In the genomic region with DNA sequence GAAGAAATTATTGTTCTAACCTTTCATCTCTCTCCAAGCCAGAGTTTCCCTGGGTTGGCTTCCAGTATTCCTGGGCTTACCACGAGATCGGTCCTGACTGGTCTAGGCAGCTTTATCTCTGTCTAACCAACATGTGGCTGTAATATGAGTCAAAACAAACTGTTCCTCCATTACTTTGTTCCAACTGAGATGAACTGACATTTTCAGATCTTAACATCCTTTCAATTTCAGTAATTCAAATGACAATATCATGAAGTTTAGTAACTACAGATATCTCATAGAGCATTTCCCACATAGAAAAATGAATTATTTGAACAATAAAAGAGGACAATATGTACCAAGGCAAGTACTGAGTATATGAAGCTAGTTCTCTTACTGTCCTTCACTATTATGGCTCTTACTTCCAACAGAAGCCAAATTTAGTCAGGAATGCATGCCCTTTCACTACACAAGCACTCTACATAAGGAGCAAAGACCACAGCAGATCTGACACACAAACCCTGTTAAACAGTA, we compare ENCODE assay signal across 10 cellular contexts. TPM values are rescaled to one million over a fixed set of nuclear protein-coding genes. Genes with fewer than 3 reads are reported as not detected.
DNase-seq lines count a peak whose midpoint lies in the region; ATAC-seq and TF ChIP-seq lines count a peak whose summit lies in the region.
"Had no signal": no experiment of that assay in that cellular context is flagged by ENCODE, and none has a peak within 500 bp of the region (broad histone marks: within the 10 kb centered on the region; RNA-seq: fewer than 3 reads in every experiment).

No MANE protein-coding gene starts in this region.

- intact Hi-C loops in mammary epithelial cell (cut with micrococcal nuclease) = no loop called here

- DNase-seq in COLO668 (lab: John Stamatoyannopoulos, UW; ENCODE audit: unreplicated experiment) = peak; percentile 16
- peak; percentile 23 for DNase-seq in NCI-H146 (lab: John Stamatoyannopoulos, UW)
- peak; percentile 75 for DNase-seq in mammary epithelial cell
- DNase-seq in naive thymus-derived CD8-positive, alpha-beta T cell = no peak
- no peak for DNase-seq in NAMALWA (ENCODE audit: low spot score)
- no peak for DNase-seq in GM10248 (ENCODE audit: extremely low spot score)
- DNase-seq in Peyer's patch = no peak
- DNase-seq: Kasumi-1, natural killer cell had no signal

- peak overlapping the region; percentile 64 for H3K4me2 ChIP-seq in mammary epithelial cell (ENCODE audit: insufficient read depth, low read depth, low read length)

- H3K79me2 ChIP-seq in mammary epithelial cell (ENCODE audit: insufficient read depth, low read length) = peaks cover 18% of the 10 kb centered on the region

- H3K4me1 ChIP-seq in mammary epithelial cell (ENCODE audit: insufficient read depth, low read length) (peaks cover 14% of the 10 kb centered on the region), Peyer's patch (no peaks in the 10 kb centered on the region)

- 12% methylated on average over 2 of the region's 2 CpGs for WGBS in mammary epithelial cell (ENCODE audit: low coverage, missing lambda C conversion rate)

- H3K4me3 ChIP-seq in mammary epithelial cell (replicated peaks in 1 of 3; ENCODE audit: insufficient read depth in 1 of 3, low read depth in 2 of 3, low read length in 3 of 3) (no peak overlapping the region), Peyer's patch (no peak overlapping the region)

- POLR2A ChIA-PET in naive thymus-derived CD8-positive, alpha-beta T cell (lab: Charles Lee) = no interaction called here
- POLR2A ChIA-PET in GM10248 (lab: Yijun Ruan, JAX) = no interaction called here

- peak overlapping the region in 7 of 10 donors; percentile 7 to 63 (median 38) for H3K27ac Mint-ChIP-seq in naive thymus-derived CD8-positive, alpha-beta T cell
- H3K27ac Mint-ChIP-seq: natural killer cell had no signal

- no peaks in the 10 kb centered on the region for H3K36me3 ChIP-seq in mammary epithelial cell (ENCODE audit: insufficient read depth, low read length)
- no peaks in the 10 kb centered on the region for H3K36me3 ChIP-seq in Peyer's patch

- BruUV-seq in mammary epithelial cell (replicated peaks; lab: Mats Ljungman, UMichigan) = no TSS peak

- CTCF ChIA-PET in mammary epithelial cell (lab: Charles Lee; ENCODE audit: low non-redundant PET) = no interaction called here
- CTCF ChIA-PET in GM10248 (lab: Yijun Ruan, JAX) = interaction anchor here (1.3 to 1.5 kb wide), 3 partner anchors 10 to 16 kb away, joined by 3 to 6 read pairs (median 4); no protein-coding TSS in a partner anchor

- H3K27ac ChIP-seq in mammary epithelial cell (ENCODE audit: insufficient read depth, low read depth, low read length) = no peak overlapping the region
- peak overlapping the region in 1 of 4 donors; percentile 8 for H3K27ac ChIP-seq in Peyer's patch

- H3K9me3 ChIP-seq in mammary epithelial cell (replicated peaks; ENCODE audit: insufficient read depth, low read length) (no peaks in the 10 kb centered on the region), Peyer's patch (no peaks in the 10 kb centered on the region)

- TF ChIP-seq POLR2A in Peyer's patch (IDR thresholded peaks at IDR 0.05) = no peak

- no peak for ATAC-seq in naive thymus-derived CD8-positive, alpha-beta T cell
- ATAC-seq in HG03039 (IDR thresholded peaks at IDR 0.05; ENCODE audit: unreplicated experiment) = no peak
- ATAC-seq: natural killer cell had no signal

- in situ Hi-C loops in mammary epithelial cell (cut with MboI; ENCODE audit: low sequenced_read_pairs in 2 of 2) = no loop called here

- no peak overlapping the region for H2AFZ ChIP-seq in mammary epithelial cell (ENCODE audit: low read depth, low read length)

- peaks cover 11 to 50% (median 22%) of the 10 kb centered on the region in 4 donors for H3K4me1 Mint-ChIP-seq in naive thymus-derived CD8-positive, alpha-beta T cell

- no peak overlapping the region for H3K4me3 Mint-ChIP-seq in naive thymus-derived CD8-positive, alpha-beta T cell
- H3K4me3 Mint-ChIP-seq: natural killer cell had no signal

- dilution Hi-C loops in mammary epithelial cell (cut with HindIII; ENCODE audit: low sequenced_read_pairs) = no loop called here

- H3K9me3 Mint-ChIP-seq in naive thymus-derived CD8-positive, alpha-beta T cell = peaks cover 0 to 4% (median 0%) of the 10 kb centered on the region in 9 donors

- H3K27me3 ChIP-seq in mammary epithelial cell (ENCODE audit: insufficient read depth, low read length) = no peaks in the 10 kb centered on the region
- H3K27me3 ChIP-seq in Peyer's patch = no peaks in the 10 kb centered on the region

- H3K36me3 Mint-ChIP-seq in naive thymus-derived CD8-positive, alpha-beta T cell = peaks cover 11 to 19% (median 14%) of the 10 kb centered on the region in 3 donors
- H3K36me3 Mint-ChIP-seq: natural killer cell had no signal

- H3K9ac ChIP-seq in mammary epithelial cell (ENCODE audit: insufficient read depth, low read length) = no peak overlapping the region

- no peaks in the 10 kb centered on the region for H4K20me1 ChIP-seq in mammary epithelial cell (ENCODE audit: insufficient read depth, low read length)

- no peak for TF ChIP-seq CTCF in mammary epithelial cell (conservative IDR thresholded peaks at IDR 0.05 in 1 of 2, IDR thresholded peaks at IDR 0.05 in 1 of 2; ENCODE audit: extremely low read depth in 1 of 2, insufficient read depth in 1 of 2, low read depth in 1 of 2, low read length in 2 of 2)
- no peak for TF ChIP-seq CTCF in GM10248 (IDR thresholded peaks at IDR 0.05; ENCODE audit: control extremely low read depth, extremely low read depth, low read depth, missing control alignments)
- TF ChIP-seq CTCF in Peyer's patch (IDR thresholded peaks at IDR 0.05) = no peak

- H3K27me3 Mint-ChIP-seq in naive thymus-derived CD8-positive, alpha-beta T cell = no peaks in the 10 kb centered on the region

RNA-seq across cellular contexts. Expression of a gene that starts 15.5 kb away (rescaled TPM):
- total RNA-seq in mammary epithelial cell (10 to 100 TPM; 18.6 to 22.8 TPM), Peyer's patch (10 to 100 TPM in 3 of 4 donors, 1 to 10 TPM in 1; 9.6 to 18.2 (median 14.6) TPM)
- polyA plus RNA-seq in mammary epithelial cell = 18.5 TPM
- polyA minus RNA-seq in mammary epithelial cell = 24.2 TPM
- total RNA-seq in naive thymus-derived CD8-positive, alpha-beta T cell = 10 to 100 TPM; 12.6 to 16.6 TPM
- 10 to 100 TPM in 2 of 3 donors, 1 to 10 TPM in 1; 7.9 to 14.0 (median 13.5) TPM for polyA plus RNA-seq in naive thymus-derived CD8-positive, alpha-beta T cell

RNA-seq across cellular contexts. Expression of a gene that starts 43.7 kb away (rescaled TPM):
- total RNA-seq in mammary epithelial cell = 10 to 100 TPM; 30.8 to 56.3 TPM
- polyA plus RNA-seq in mammary epithelial cell = 56.0 TPM
- polyA minus RNA-seq in mammary epithelial cell = 18.9 TPM
- total RNA-seq in naive thymus-derived CD8-positive, alpha-beta T cell = 10 to 100 TPM; 29.8 to 30.7 TPM
- polyA plus RNA-seq in naive thymus-derived CD8-positive, alpha-beta T cell = 10 to 100 TPM; 65.7 to 68.8 (median 66.2) TPM
- total RNA-seq in Peyer's patch = 10 to 100 TPM in 3 of 4 donors, 1 to 10 TPM in 1; 8.7 to 19.0 (median 12.3) TPM

Comparison
In these comparisons a context has a peak if more than half of its experiments do, and no peak if none do; other contexts are left out.
1. DNase-seq: peak in COLO668 (single experiment), NCI-H146 (single experiment) and mammary epithelial cell (single experiment); none in naive thymus-derived CD8-positive, alpha-beta T cell (0 of 10), NAMALWA (single experiment), GM10248 (single experiment) and Peyer's patch (0 of 3).